Comparison of ENCODE assay signal across 1 cellular context in genomic region chr1:1059494-1060280, GRCh38.
TF ChIP-seq lines count a peak whose summit lies in the region.

No MANE protein-coding gene starts in this region.

TF ChIP-seq in HepG2, 621 proteins besides CTCF, POLR2A, EP300 and RAD21 (continued from another document):
- TF ChIP-seq ZXDC (CRISPR knock-in tag; IDR thresholded peaks at IDR 0.05) = 0 out of 2 replicates have a peak, but pooled peaks have one; percentile 8
- TF ChIP-seq KMT2A (CRISPR knock-in tag; IDR thresholded peaks at IDR 0.05) = no peak
